Comparison of ENCODE assay signal across 8 cellular contexts in the genomic region with DNA sequence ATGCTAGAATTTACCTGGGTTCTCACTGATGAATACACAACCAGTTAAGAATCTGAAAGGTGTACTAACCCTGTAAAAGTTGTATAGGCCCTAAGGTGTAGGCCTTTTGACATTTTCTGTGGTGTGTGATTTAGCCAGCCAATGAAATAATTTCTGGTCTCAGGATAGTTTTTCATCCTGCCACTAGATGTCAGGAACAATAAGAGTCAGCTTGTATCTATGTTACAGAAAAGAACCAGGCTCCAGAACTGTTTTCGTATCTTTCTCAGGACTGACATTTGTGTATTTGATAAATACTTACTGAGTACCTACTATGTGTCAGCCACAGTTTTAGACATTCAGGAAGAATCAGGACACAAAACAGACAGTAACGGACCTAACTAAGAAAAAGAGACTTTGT.
DNase-seq lines count a peak whose midpoint lies in the region; ATAC-seq and TF ChIP-seq lines count a peak whose summit lies in the region.

No MANE protein-coding gene starts in this region.

- peak; percentile 71 for ATAC-seq in GM18909 (IDR thresholded peaks at IDR 0.05; ENCODE audit: poor library complexity, unreplicated experiment)
- no peak for ATAC-seq in HG03097 (IDR thresholded peaks at IDR 0.05; ENCODE audit: low FRiP score, unreplicated experiment)

- H3K36me3 ChIP-seq in liver (ENCODE audit: control insufficient read depth in 4 of 4, insufficient read depth in 3 of 4, low read depth in 1 of 4, low read length in 3 of 4), result no peaks in the 10 kb centered on the region

- TF ChIP-seq CTCF in astrocyte of the spinal cord (IDR thresholded peaks at IDR 0.05; ENCODE audit: low read depth, low read length) (peak; percentile 62), liver (IDR thresholded peaks at IDR 0.05; ENCODE audit: low read depth, low read length, missing input control) (peak; percentile 39)

- no peaks in the 10 kb centered on the region for H3K9me3 ChIP-seq in liver (ENCODE audit: control insufficient read depth in 4 of 4, low read length in 3 of 4)

- DNase-seq in AG08396 (ENCODE audit: low spot score) (peak; percentile 18), KBM-7 (peak; percentile 27), astrocyte of the spinal cord (ENCODE audit: low read depth, low spot score) (peak; percentile 64), DMS79 (lab: John Stamatoyannopoulos, UW) (no peak)
- DNase-seq in stimulated activated CD4-positive, alpha-beta T cell treated with anti-CD3 and anti-CD28 coated beads, Interleukin-4, amount 100 ng/mL, for 24 hours, result no peak

- H3K4me1 ChIP-seq in liver (ENCODE audit: control insufficient read depth in 4 of 4, insufficient read depth in 4 of 4, low read length in 3 of 4), result no peaks in the 10 kb centered on the region

- peak; percentile 57 to 71 for TF ChIP-seq RAD21 in liver (IDR thresholded peaks at IDR 0.05)

- H3K9ac ChIP-seq in liver (ENCODE audit: low read depth in 1 of 2, low read length in 2 of 2), result no peak overlapping the region

- H3K4me3 ChIP-seq in astrocyte of the spinal cord (ENCODE audit: low read depth, low read length), result no peak overlapping the region
- H3K4me3 ChIP-seq in liver (ENCODE audit: low read depth in 1 of 3, low read length in 3 of 3), result no peak overlapping the region

- H3K27me3 ChIP-seq in liver (ENCODE audit: control insufficient read depth in 4 of 4, insufficient read depth in 4 of 4, low read length in 3 of 4), result no peaks in the 10 kb centered on the region

- no peak overlapping the region for H3K27ac ChIP-seq in liver (ENCODE audit: low read depth in 1 of 2, low read length in 2 of 2)

- in situ Hi-C loops in KBM-7 (cut with MboI; ENCODE audit: low pct_unique_long_range_greater_than_20kb, low sequenced_read_pairs), result no loop called here
- in situ Hi-C loops in astrocyte of the spinal cord (cut with HindIII; ENCODE audit: low sequenced_read_pairs), result no loop called here

- 47% methylated on average over 2 of the region's 2 CpGs for WGBS in liver

TF ChIP-seq in liver, 16 proteins besides CTCF, POLR2A, EP300 and RAD21:
- TF ChIP-seq YY1 (IDR thresholded peaks at IDR 0.05) (no peak), HNF4A (conservative IDR thresholded peaks at IDR 0.05) (no peak), HNF4G (IDR thresholded peaks at IDR 0.05) (no peak), RXRA (IDR thresholded peaks at IDR 0.05) (no peak), TAF1 (conservative IDR thresholded peaks at IDR 0.05) (no peak), EGR1 (IDR thresholded peaks at IDR 0.05; ENCODE audit: low read depth in 2 of 2) (no peak), SP1 (IDR thresholded peaks at IDR 0.05) (no peak), FOXA2 (IDR thresholded peaks at IDR 0.05) (no peak), JUND (IDR thresholded peaks at IDR 0.05) (no peak), FOXA1 (IDR thresholded peaks at IDR 0.05) (no peak), NR2F2 (IDR thresholded peaks at IDR 0.05) (no peak), GABPA (IDR thresholded peaks at IDR 0.05 in 1 of 2, conservative IDR thresholded peaks at IDR 0.05 in 1 of 2) (no peak)
- TF ChIP-seq, protein P1, sequence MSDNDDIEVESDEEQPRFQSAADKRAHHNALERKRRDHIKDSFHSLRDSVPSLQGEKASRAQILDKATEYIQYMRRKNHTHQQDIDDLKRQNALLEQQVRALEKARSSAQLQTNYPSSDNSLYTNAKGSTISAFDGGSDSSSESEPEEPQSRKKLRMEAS (IDR thresholded peaks at IDR 0.05), result no peak
- TF ChIP-seq, protein P2, sequence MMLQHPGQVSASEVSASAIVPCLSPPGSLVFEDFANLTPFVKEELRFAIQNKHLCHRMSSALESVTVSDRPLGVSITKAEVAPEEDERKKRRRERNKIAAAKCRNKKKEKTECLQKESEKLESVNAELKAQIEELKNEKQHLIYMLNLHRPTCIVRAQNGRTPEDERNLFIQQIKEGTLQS (IDR thresholded peaks at IDR 0.05), result no peak
- TF ChIP-seq, protein P3, sequence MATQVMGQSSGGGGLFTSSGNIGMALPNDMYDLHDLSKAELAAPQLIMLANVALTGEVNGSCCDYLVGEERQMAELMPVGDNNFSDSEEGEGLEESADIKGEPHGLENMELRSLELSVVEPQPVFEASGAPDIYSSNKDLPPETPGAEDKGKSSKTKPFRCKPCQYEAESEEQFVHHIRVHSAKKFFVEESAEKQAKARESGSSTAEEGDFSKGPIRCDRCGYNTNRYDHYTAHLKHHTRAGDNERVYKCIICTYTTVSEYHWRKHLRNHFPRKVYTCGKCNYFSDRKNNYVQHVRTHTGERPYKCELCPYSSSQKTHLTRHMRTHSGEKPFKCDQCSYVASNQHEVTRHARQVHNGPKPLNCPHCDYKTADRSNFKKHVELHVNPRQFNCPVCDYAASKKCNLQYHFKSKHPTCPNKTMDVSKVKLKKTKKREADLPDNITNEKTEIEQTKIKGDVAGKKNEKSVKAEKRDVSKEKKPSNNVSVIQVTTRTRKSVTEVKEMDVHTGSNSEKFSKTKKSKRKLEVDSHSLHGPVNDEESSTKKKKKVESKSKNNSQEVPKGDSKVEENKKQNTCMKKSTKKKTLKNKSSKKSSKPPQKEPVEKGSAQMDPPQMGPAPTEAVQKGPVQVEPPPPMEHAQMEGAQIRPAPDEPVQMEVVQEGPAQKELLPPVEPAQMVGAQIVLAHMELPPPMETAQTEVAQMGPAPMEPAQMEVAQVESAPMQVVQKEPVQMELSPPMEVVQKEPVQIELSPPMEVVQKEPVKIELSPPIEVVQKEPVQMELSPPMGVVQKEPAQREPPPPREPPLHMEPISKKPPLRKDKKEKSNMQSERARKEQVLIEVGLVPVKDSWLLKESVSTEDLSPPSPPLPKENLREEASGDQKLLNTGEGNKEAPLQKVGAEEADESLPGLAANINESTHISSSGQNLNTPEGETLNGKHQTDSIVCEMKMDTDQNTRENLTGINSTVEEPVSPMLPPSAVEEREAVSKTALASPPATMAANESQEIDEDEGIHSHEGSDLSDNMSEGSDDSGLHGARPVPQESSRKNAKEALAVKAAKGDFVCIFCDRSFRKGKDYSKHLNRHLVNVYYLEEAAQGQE (IDR thresholded peaks at IDR 0.05), result no peak
- TF ChIP-seq, protein P4, sequence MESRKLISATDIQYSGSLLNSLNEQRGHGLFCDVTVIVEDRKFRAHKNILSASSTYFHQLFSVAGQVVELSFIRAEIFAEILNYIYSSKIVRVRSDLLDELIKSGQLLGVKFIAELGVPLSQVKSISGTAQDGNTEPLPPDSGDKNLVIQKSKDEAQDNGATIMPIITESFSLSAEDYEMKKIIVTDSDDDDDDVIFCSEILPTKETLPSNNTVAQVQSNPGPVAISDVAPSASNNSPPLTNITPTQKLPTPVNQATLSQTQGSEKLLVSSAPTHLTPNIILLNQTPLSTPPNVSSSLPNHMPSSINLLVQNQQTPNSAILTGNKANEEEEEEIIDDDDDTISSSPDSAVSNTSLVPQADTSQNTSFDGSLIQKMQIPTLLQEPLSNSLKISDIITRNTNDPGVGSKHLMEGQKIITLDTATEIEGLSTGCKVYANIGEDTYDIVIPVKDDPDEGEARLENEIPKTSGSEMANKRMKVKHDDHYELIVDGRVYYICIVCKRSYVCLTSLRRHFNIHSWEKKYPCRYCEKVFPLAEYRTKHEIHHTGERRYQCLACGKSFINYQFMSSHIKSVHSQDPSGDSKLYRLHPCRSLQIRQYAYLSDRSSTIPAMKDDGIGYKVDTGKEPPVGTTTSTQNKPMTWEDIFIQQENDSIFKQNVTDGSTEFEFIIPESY (IDR thresholded peaks at IDR 0.05), result no peak
TF ChIP-seq in liver: peak in this region for 0.

Comparison
In these comparisons a context has a peak if more than half of its experiments do, and no peak if none do; other contexts are left out.
1. DNase-seq: peak in AG08396 (single experiment), KBM-7 (single experiment) and astrocyte of the spinal cord (single experiment); none in stimulated activated CD4-positive, alpha-beta T cell treated with anti-CD3 and anti-CD28 coated beads, Interleukin-4, amount 100 ng/mL, for 24 hours (single experiment) and DMS79 (single experiment).